ENCODE assay signal across 10 cellular contexts in the genomic region with DNA sequence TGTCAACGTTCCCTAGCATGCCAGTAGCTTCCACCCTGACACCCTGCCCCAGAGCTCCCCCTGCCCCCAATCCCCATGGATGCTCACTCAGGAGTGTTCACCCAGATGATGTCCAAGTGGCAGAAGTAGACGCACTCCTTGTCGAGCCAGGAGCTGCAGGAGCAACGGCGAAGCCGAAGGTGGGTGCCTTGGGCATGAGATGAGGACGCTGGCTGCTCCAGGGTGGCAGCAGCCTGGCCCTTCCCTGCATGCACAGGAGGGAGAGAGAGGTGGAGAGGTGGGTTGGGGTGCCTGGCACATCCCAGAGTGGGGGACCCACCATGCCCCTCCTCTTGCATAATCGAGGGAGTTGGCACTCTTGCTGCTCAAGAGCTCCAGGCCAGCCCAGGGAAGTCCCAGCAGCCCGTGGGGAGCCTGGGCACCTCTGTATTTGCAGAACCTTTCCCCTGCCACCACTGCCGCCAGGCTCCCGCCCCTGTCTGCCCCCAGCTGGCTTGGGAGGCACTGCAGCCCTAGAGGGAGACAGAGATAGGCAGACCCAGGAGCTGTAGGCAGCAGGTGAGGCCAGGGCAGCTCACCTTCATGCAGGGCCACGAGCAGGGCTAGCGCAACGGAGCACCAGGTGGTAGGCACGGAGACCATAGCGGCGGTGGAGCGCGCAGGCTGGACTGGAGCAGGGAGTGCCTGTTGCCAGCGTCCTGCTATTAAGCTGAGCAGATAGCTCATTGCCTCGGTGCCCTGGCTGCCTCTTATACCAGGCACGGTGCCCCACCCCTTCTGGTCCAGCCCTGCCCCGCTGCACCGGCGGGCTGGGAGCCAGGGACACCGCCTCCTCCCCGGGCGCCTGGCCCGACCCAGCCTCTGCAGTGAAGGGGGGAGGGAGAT. TPM values are rescaled to one million over a fixed set of nuclear protein-coding genes. Genes with fewer than 3 reads are reported as not detected.
A peak's percentile ranks its signal among the peaks of the same experiment; 100 is the strongest.
DNase-seq lines count a peak whose midpoint lies in the region; ATAC-seq, FAIRE-seq and TF ChIP-seq lines count a peak whose summit lies in the region.
"Had no signal": no experiment of that assay in that cellular context is flagged by ENCODE, and none has a peak within 500 bp of the region (broad histone marks: within the 10 kb centered on the region; RNA-seq: fewer than 3 reads in every experiment).

A gene (minus strand): TSS at position 724 of the 885 bp plus-strand sequence. CDS start 82 bp downstream, at position 642.

- H4K20me1 ChIP-seq in BLaER1, result no peaks in the 10 kb centered on the region

- TF ChIP-seq POLR2A in right lobe of liver (IDR thresholded peaks at IDR 0.05), result peak; percentile 80
- TF ChIP-seq POLR2A in H54 (IDR thresholded peaks at IDR 0.05; ENCODE audit: low read depth, low read length), result no peak

- no peak within 1 kb of the TSS for H3K27ac ChIP-seq in BLaER1
- peak within 1 kb of the TSS; percentile 87 for H3K27ac ChIP-seq in WERI-Rb-1
- H3K27ac ChIP-seq in right lobe of liver, result peak within 1 kb of the TSS in 1 of 3 donors; percentile 39
- H3K27ac ChIP-seq: neutrophil had no signal

- ATAC-seq in right lobe of liver (peak; percentile 91 to 92 (median 91)), GM19452 (IDR thresholded peaks at IDR 0.05; ENCODE audit: unreplicated experiment) (no peak)

- peak within 1 kb of the TSS; percentile 67 for H3K4me2 ChIP-seq in BLaER1

- H3K9me3 ChIP-seq in BLaER1 (no peaks in the 10 kb centered on the region), WERI-Rb-1 (ENCODE audit: severe bottlenecking) (no peaks in the 10 kb centered on the region), right lobe of liver (no peaks in the 10 kb centered on the region)
- H3K9me3 ChIP-seq: neutrophil had no signal

- TF ChIP-seq CTCF in WERI-Rb-1 (IDR thresholded peaks at IDR 0.05; ENCODE audit: low read depth, low read length), result peak; percentile 60
- peak; percentile 39 to 64 (median 48) for TF ChIP-seq CTCF in right lobe of liver (IDR thresholded peaks at IDR 0.05)

- no peak within 1 kb of the TSS for H3K9ac ChIP-seq in BLaER1

- H3K36me3 ChIP-seq in BLaER1 (no peaks in the 10 kb centered on the region), WERI-Rb-1 (no peaks in the 10 kb centered on the region), right lobe of liver (no peaks in the 10 kb centered on the region)
- H3K36me3 ChIP-seq: neutrophil had no signal

- no peak for FAIRE-seq in H54 (lab: Jason Lieb, UNC)
- FAIRE-seq: GM18507 had no signal

- H3K27me3 ChIP-seq in BLaER1, result no peaks in the 10 kb centered on the region
- H3K27me3 ChIP-seq in WERI-Rb-1 (ENCODE audit: insufficient read depth, low read depth, severe bottlenecking), result no peaks in the 10 kb centered on the region
- no peaks in the 10 kb centered on the region for H3K27me3 ChIP-seq in right lobe of liver

- WGBS in right lobe of liver (ENCODE audit: insufficient coverage, low coverage, low lambda C conversion rate, missing lambda C conversion rate), result 39% methylated on average over 2 of the region's 29 CpGs

- H3K4me3 ChIP-seq in BLaER1 (no peak within 1 kb of the TSS), WERI-Rb-1 (ENCODE audit: low read depth, low read length) (no peak within 1 kb of the TSS), right lobe of liver (peak within 1 kb of the TSS in 2 of 3 donors; percentile 18 to 31)

- intact Hi-C loops in right lobe of liver (cut with DNase I), result no loop called here

- peak; percentile 77 for DNase-seq in LoVo (ENCODE audit: low spot score)
- peak; percentile 66 for DNase-seq in WERI-Rb-1
- DNase-seq in right lobe of liver, result peak; percentile 87 to 92 (median 90)
- no peak for DNase-seq in H54 (ENCODE audit: insufficient read length, low spot score)
- DNase-seq in HuH-7.5 (ENCODE audit: low spot score), result no peak
- no peak for DNase-seq in NCI-H187 (lab: John Stamatoyannopoulos, UW)

- H3K4me1 ChIP-seq in BLaER1, result peaks cover 64% of the 10 kb centered on the region
- peaks cover 0 to 33% (median 9%) of the 10 kb centered on the region in 4 donors for H3K4me1 ChIP-seq in right lobe of liver

RNA-seq across cellular contexts. Expression of the gene that starts here (rescaled TPM):
- 1 to 10 TPM in 1 of 6 experiments, under 1 TPM in 3, not detected in 2; 0.18 to 1.6 (median 0.31) TPM for total RNA-seq in right lobe of liver

Comparison
In these comparisons a context has a peak if more than half of its experiments do, and no peak if none do; other contexts are left out.
1. H3K4me3 ChIP-seq: peak in right lobe of liver (2 of 3); none in BLaER1 (single experiment) and WERI-Rb-1 (single experiment).
2. DNase-seq: peak in LoVo (single experiment), WERI-Rb-1 (single experiment) and right lobe of liver (3 of 3); none in H54 (single experiment), HuH-7.5 (single experiment) and NCI-H187 (0 of 2).